In genomic region chr12:54005853-54006699, GRCh38 we compare ENCODE assay signal across 8 cellular contexts. TPM values are rescaled to one million over a fixed set of nuclear protein-coding genes. Genes with fewer than 3 reads are reported as not detected.
DNase-seq lines count a peak whose midpoint lies in the region; FAIRE-seq and TF ChIP-seq lines count a peak whose summit lies in the region.

No MANE protein-coding gene starts in this region.

- H3K27me3 Mint-ChIP-seq in neural crest cell (ENCODE audit: low read depth), result peaks cover 99% of the 10 kb centered on the region

- no peak for TF ChIP-seq POLR2A in GM12891 (IDR thresholded peaks at IDR 0.05; ENCODE audit: low read depth, low read length)

- H3K9me3 ChIP-seq in A673 (ENCODE audit: low read depth, low read length, poor library complexity, severe bottlenecking), result no peaks in the 10 kb centered on the region

- POLR2A ChIA-PET in A673 (lab: Charles Lee; ENCODE audit: low non-redundant PET), result interaction anchor here (0.6 to 0.7 kb wide), 2 partner anchors 10 to 21 kb away, joined by 3 read pairs; partner anchors contain the start of gene HOXC10

- no peaks in the 10 kb centered on the region for H3K9me3 Mint-ChIP-seq in neural crest cell

- no TSS peak for BruUV-seq in A673 (replicated peaks; lab: Mats Ljungman, UMichigan)

- TF ChIP-seq CTCF in A673 (conservative IDR thresholded peaks at IDR 0.05; ENCODE audit: low read depth, low read length), result peak; percentile 95
- TF ChIP-seq CTCF in fibroblast of mammary gland (conservative IDR thresholded peaks at IDR 0.05; ENCODE audit: control insufficient read depth, insufficient read depth, low read depth, low read length), result peak; percentile 79
- peak; percentile 98 for TF ChIP-seq CTCF in neural crest cell (conservative IDR thresholded peaks at IDR 0.05)

- H3K27ac Mint-ChIP-seq in neural crest cell (ENCODE audit: unreplicated experiment), result no peak overlapping the region

- H3K36me3 ChIP-seq in A673 (ENCODE audit: insufficient read depth, low read length, poor library complexity, severe bottlenecking), result peaks cover 9% of the 10 kb centered on the region

- intact Hi-C loops in A673 (cut with micrococcal nuclease; ENCODE audit: unreplicated experiment), result loop anchor here (2.0 kb wide), 2 partner anchors 129 to 195 kb away; no protein-coding TSS in a partner anchor

- H3K36me3 Mint-ChIP-seq in neural crest cell (ENCODE audit: low read depth), result peaks cover 3% of the 10 kb centered on the region

- H3K4me3 Mint-ChIP-seq in neural crest cell, result peak overlapping the region; percentile 76

- H3K4me3 ChIP-seq in A673 (ENCODE audit: low read depth, low read length, poor library complexity, severe bottlenecking), result no peak overlapping the region
- H3K4me3 ChIP-seq in fibroblast of mammary gland (ENCODE audit: control insufficient read depth, low read depth, low read length), result peak overlapping the region; percentile 50

- no peak overlapping the region for H3K27ac ChIP-seq in A673 (ENCODE audit: low read depth, low read length, poor library complexity, severe bottlenecking)

- CTCF ChIA-PET in A673 (lab: Charles Lee), result interaction anchor here (0.6 to 3.0 kb wide), 16 partner anchors 10 to 245 kb away, joined by 3 to 33 read pairs (median 5); partner anchors contain the start of genes HOXC10 and HOXC12

- FAIRE-seq in GM12891 (lab: Jason Lieb, UNC), result peak; percentile 90

- H3K4me1 ChIP-seq in A673 (ENCODE audit: insufficient read depth, low read length, poor library complexity, severe bottlenecking), result peaks cover 71% of the 10 kb centered on the region

- peak; percentile 86 for DNase-seq in A673 (ENCODE audit: low spot score)
- DNase-seq in GM12891 (ENCODE audit: insufficient read length, low spot score), result peak; percentile 79
- DNase-seq in HK-2 (ENCODE audit: unreplicated experiment), result peak; percentile 87
- DNase-seq in OCI-M2 (lab: John Stamatoyannopoulos, UW; ENCODE audit: unreplicated experiment), result peak; percentile 25
- DNase-seq in activated T-helper 1 cell treated with Interleukin-2 at 50 U/mL for 16 hours (ENCODE audit: low read depth), result peak; percentile 64
- peak; percentile 89 for DNase-seq in fibroblast of mammary gland (ENCODE audit: low read depth)
- DNase-seq in neural crest cell (ENCODE audit: low read depth, low spot score), result peak; percentile 95
- DNase-seq in stimulated activated naive CD4-positive, alpha-beta T cell treated with Interleukin-2 at 50 U/mL for 16 hours (lab: John Stamatoyannopoulos, UW), result peak; percentile 78

- peaks cover 21% of the 10 kb centered on the region for H3K4me1 Mint-ChIP-seq in neural crest cell

- no peaks in the 10 kb centered on the region for H3K27me3 ChIP-seq in A673 (replicated peaks; ENCODE audit: insufficient read depth, low read depth, low read length, poor library complexity)

TF ChIP-seq in GM12891, 5 proteins besides CTCF, POLR2A, EP300 and RAD21:
- TF ChIP-seq SPI1 (IDR thresholded peaks at IDR 0.05; ENCODE audit: low read depth, low read length) (peak; percentile 78), PAX5 (IDR thresholded peaks at IDR 0.05; ENCODE audit: insufficient read depth, low read length, severe bottlenecking) (no peak), TAF1 (IDR thresholded peaks at IDR 0.05; ENCODE audit: low read depth, low read length) (no peak), POU2F2 (IDR thresholded peaks at IDR 0.05; ENCODE audit: low read depth, low read length) (no peak), POLR2AphosphoS5 (IDR thresholded peaks at IDR 0.05; ENCODE audit: low read depth, low read length) (no peak)
TF ChIP-seq in GM12891: peak in this region for 1.

RNA-seq across cellular contexts. Expression of gene HOXC8, which starts 2.7 kb away (rescaled TPM):
- total RNA-seq in A673 (2021) (10.9 and 11.1 TPM in 2 replicates), neural crest cell (4.5 and 4.8 TPM in 2 replicates)
- polyA plus RNA-seq in GM12891 (2012; ENCODE audit: low read depth, missing spikeins), result not detected

RNA-seq across cellular contexts. Expression of gene HOXC9, which starts 6.1 kb away (rescaled TPM):
- total RNA-seq in A673 (2021), result 21.1 and 22.3 TPM in 2 replicates
- 0.06 TPM for polyA plus RNA-seq in GM12891 (2012; ENCODE audit: low read depth, missing spikeins)
- total RNA-seq in neural crest cell, result 5.6 and 6.3 TPM in 2 replicates

RNA-seq across cellular contexts. Expression of gene HOXC10, which starts 21.1 kb away (rescaled TPM):
- total RNA-seq in A673 (2021) (27.8 and 30.4 TPM in 2 replicates), neural crest cell (1.8 TPM in 2 replicates)
- polyA plus RNA-seq in GM12891 (2012; ENCODE audit: low read depth, missing spikeins), result not detected

RNA-seq across cellular contexts. Expression of gene HOXC6, which starts 22.2 kb away (rescaled TPM):
- 20.8 and 22.3 TPM in 2 replicates for total RNA-seq in A673 (2021)
- polyA plus RNA-seq in GM12891 (2012; ENCODE audit: low read depth, missing spikeins), result 0.14 TPM
- 10.7 and 11.0 TPM in 2 replicates for total RNA-seq in neural crest cell

RNA-seq across cellular contexts. Expression of gene HOXC5, which starts 26.8 kb away (rescaled TPM):
- total RNA-seq in A673 (2021) (1.6 and 1.9 TPM in 2 replicates), neural crest cell (3.5 and 3.8 TPM in 2 replicates)
- polyA plus RNA-seq in GM12891 (2012; ENCODE audit: low read depth, missing spikeins), result not detected

Comparison
In these comparisons a context has a peak if more than half of its experiments do, and no peak if none do; other contexts are left out.
1. DNase-seq: peak in every context shown above with its lines; median percentile 95 in neural crest cell; 89 in fibroblast of mammary gland; 87 in HK-2; 86 in A673; 79 in GM12891; 78 in stimulated activated naive CD4-positive, alpha-beta T cell treated with Interleukin-2 at 50 U/mL for 16 hours; 64 in activated T-helper 1 cell treated with Interleukin-2 at 50 U/mL for 16 hours; 25 in OCI-M2.
2. RNA of gene HOXC10, which starts 21.1 kb away (total RNA-seq): 27.8 to 30.4 TPM in A673; 1.8 TPM in neural crest cell; every median in the first group is over 10 times any median in the second.
3. Peak in every context shown above with its lines, with median percentiles within 50 percentile points of each other: CTCF ChIP-seq.